ENCODE assay signal across 18 cellular contexts in genomic region chr1:107690491-107690890, GRCh38.
"Had no signal": no experiment of that assay in that cellular context is flagged by ENCODE, and none has a peak within 500 bp of the region (broad histone marks: within the 10 kb centered on the region; RNA-seq: fewer than 3 reads in every experiment).

No MANE protein-coding gene starts in this region.

- H3K4me3 ChIP-seq: body of pancreas, hepatocyte, spleen, stomach had no signal

- H3K27me3 Mint-ChIP-seq: activated CD4-positive, alpha-beta T cell treated with anti-CD3 and anti-CD28 coated beads, Interleukin-2, amount 10 ng/mL, durations not matched to agents 7 days and 5 days; activated naive CD8-positive, alpha-beta T cell; dendritic cell treated with granulocyte-macrophage colony-stimulating factor and Interleukin-4, amounts not matched to agents 40 ng/mL and 50 ng/mL, for 4 days; natural killer cell treated with Interleukin-12 subunit alpha and Interleukin-12 subunit beta and Interleukin-15 and Interleukin-18, amount 100 ng/mL, for 72 hours; T-cell had no signal

- H3K9me3 ChIP-seq: body of pancreas, spleen, stomach had no signal

- H3K36me3 Mint-ChIP-seq: natural killer cell treated with Interleukin-12 subunit alpha and Interleukin-12 subunit beta and Interleukin-15 and Interleukin-18, amount 100 ng/mL, for 72 hours had no signal

- H3K36me3 ChIP-seq: stomach had no signal

- DNase-seq: activated CD4-positive, alpha-beta T cell treated with anti-CD3 and anti-CD28 coated beads, Interleukin-2, amount 10 ng/mL, durations not matched to agents 7 days and 5 days; activated CD8-positive, alpha-beta memory T cell treated with anti-CD3 and anti-CD28 coated beads for 24 hours; activated gamma-delta T cell treated with Interleukin-2 at 50 U/mL for 16 hours; amygdala; body of pancreas; cerebellar nuclear complex; erythroblast; left ventricle myocardium superior; spleen; stimulated activated CD4-positive, alpha-beta T cell treated with anti-CD3 and anti-CD28 coated beads, Interleukin-1b, Interleukin-23, amount 100 ng/mL, for 48 hours; stomach; T-cell; T-helper 9 cell had no signal

- H3K4me1 ChIP-seq: body of pancreas had no signal

- H3K27ac ChIP-seq: hepatocyte, stomach had no signal

- ATAC-seq: body of pancreas; left ventricle myocardium superior; natural killer cell treated with Interleukin-12 subunit alpha and Interleukin-12 subunit beta and Interleukin-15 and Interleukin-18, amount 100 ng/mL, for 72 hours; sciatic nerve; T-cell had no signal

- H3K4me2 ChIP-seq: hepatocyte had no signal

- H3K27me3 ChIP-seq: body of pancreas, hepatocyte, spleen, stomach had no signal

- H2AFZ ChIP-seq: hepatocyte had no signal

- H3K4me3 Mint-ChIP-seq: activated CD4-positive, alpha-beta T cell treated with anti-CD3 and anti-CD28 coated beads, Interleukin-2, amount 10 ng/mL, durations not matched to agents 7 days and 5 days; activated naive CD8-positive, alpha-beta T cell; dendritic cell treated with granulocyte-macrophage colony-stimulating factor and Interleukin-4, amounts not matched to agents 40 ng/mL and 50 ng/mL, for 4 days; natural killer cell treated with Interleukin-12 subunit alpha and Interleukin-12 subunit beta and Interleukin-15 and Interleukin-18, amount 100 ng/mL, for 72 hours; T-cell had no signal

- H3K9me3 Mint-ChIP-seq: activated CD4-positive, alpha-beta T cell treated with anti-CD3 and anti-CD28 coated beads, Interleukin-2, amount 10 ng/mL, durations not matched to agents 7 days and 5 days; T-cell had no signal

- H3K27ac Mint-ChIP-seq: activated CD4-positive, alpha-beta T cell treated with anti-CD3 and anti-CD28 coated beads, Interleukin-2, amount 10 ng/mL, durations not matched to agents 7 days and 5 days; activated naive CD8-positive, alpha-beta T cell; dendritic cell treated with granulocyte-macrophage colony-stimulating factor and Interleukin-4, amounts not matched to agents 40 ng/mL and 50 ng/mL, for 4 days; natural killer cell treated with Interleukin-12 subunit alpha and Interleukin-12 subunit beta and Interleukin-15 and Interleukin-18, amount 100 ng/mL, for 72 hours; T-cell had no signal

- H3K4me1 Mint-ChIP-seq: activated CD4-positive, alpha-beta T cell treated with anti-CD3 and anti-CD28 coated beads, Interleukin-2, amount 10 ng/mL, durations not matched to agents 7 days and 5 days; T-cell had no signal
